8 cellular contexts compared by ENCODE assay signal in the genomic region with DNA sequence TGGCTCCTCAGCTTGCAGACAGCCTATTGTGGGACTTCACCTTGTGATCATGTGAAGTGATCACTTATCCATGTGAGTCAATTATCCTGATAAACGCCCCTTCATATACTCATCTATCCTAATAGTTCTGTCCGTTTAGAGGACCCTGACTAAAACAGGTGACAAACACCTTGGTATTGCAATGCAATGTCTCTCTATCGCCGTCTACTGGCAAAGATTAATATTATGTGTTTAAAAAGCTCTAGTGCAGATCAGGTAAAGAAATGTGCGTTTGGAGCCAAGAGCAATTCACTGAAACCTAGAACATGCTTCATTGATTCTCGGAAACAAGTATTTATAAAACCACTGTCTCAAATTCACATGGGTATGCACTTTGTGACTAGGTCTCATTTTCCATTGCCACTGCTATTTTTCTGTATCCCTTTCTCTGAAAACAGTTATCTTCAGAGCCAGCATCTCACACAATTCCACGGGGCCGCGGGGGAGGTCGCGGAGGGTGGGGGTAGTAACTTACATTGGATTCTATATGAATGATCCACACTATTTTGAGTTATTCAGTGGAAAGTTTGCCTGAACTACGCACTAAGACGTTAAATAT.
DNase-seq lines count a peak whose midpoint lies in the region; ATAC-seq and TF ChIP-seq lines count a peak whose summit lies in the region.

No MANE protein-coding gene starts in this region.

- no peaks in the 10 kb centered on the region for H3K4me1 ChIP-seq in PC-3 (ENCODE audit: insufficient read depth, low read length)

- no peak overlapping the region for H3K9ac ChIP-seq in PC-3 (ENCODE audit: low read length)

- no TSS peak for BruUV-seq in PC-3 (replicated peaks; lab: Mats Ljungman, UMichigan)

- peak; percentile 24; the same call in 1 of the 2 replicates for TF ChIP-seq CTCF in GM12875 (IDR thresholded peaks at IDR 0.05; ENCODE audit: borderline replicate concordance, insufficient read depth, low read depth, low read length)
- peak; percentile 81 for TF ChIP-seq CTCF in PC-3 (conservative IDR thresholded peaks at IDR 0.05; ENCODE audit: low read depth, low read length)

- CTCF ChIA-PET in PC-3 (lab: Charles Lee), result no interaction called here

- no peaks in the 10 kb centered on the region for H3K9me2 ChIP-seq in PC-3 (replicated peaks; ENCODE audit: low read length)

- H3K4me3 ChIP-seq in GM12875 (ENCODE audit: low read depth, low read length) (no peak overlapping the region), PC-3 (ENCODE audit: low read length) (no peak overlapping the region)

- no peaks in the 10 kb centered on the region for H4K20me1 ChIP-seq in PC-3 (ENCODE audit: low read length)

- no peaks in the 10 kb centered on the region for H3K9me3 ChIP-seq in PC-3 (ENCODE audit: low read length)

- no peaks in the 10 kb centered on the region for H3K79me2 ChIP-seq in PC-3 (ENCODE audit: low read length)

- no peak overlapping the region for H2AFZ ChIP-seq in PC-3 (ENCODE audit: low read length)

- intact Hi-C loops in PC-3 (cut with micrococcal nuclease), result no loop called here

- H3F3A ChIP-seq in PC-3 (ENCODE audit: low read length, unreplicated experiment), result no peaks in the 10 kb centered on the region

- H3K4me2 ChIP-seq in PC-3 (ENCODE audit: low read length), result no peak overlapping the region

- ATAC-seq in PC-3 (no peak), HG03565 (IDR thresholded peaks at IDR 0.05; ENCODE audit: unreplicated experiment) (no peak), GM21390 (IDR thresholded peaks at IDR 0.05; ENCODE audit: unreplicated experiment) (no peak)

- POLR2A ChIA-PET in PC-3 (lab: Charles Lee; ENCODE audit: unreplicated experiment), result no interaction called here

- no peaks in the 10 kb centered on the region for H3K27me3 ChIP-seq in PC-3 (ENCODE audit: low read length)

- DNase-seq in COLO829 (ENCODE audit: low spot score) (peak; percentile 4), PC-3 (peak; percentile 61), iPS-NIHi11 (ENCODE audit: low spot score) (peak; percentile 41), NOMO-1 treated with dmso at 0.1 percent for 144 hours (lab: John Stamatoyannopoulos, UW; ENCODE audit: unreplicated experiment) (no peak), SKM-1 (lab: John Stamatoyannopoulos, UW; ENCODE audit: unreplicated experiment) (no peak)

- no peaks in the 10 kb centered on the region for H3K36me3 ChIP-seq in PC-3 (ENCODE audit: low read depth, low read length)

- H3K27ac ChIP-seq in PC-3 (ENCODE audit: low read length), result no peak overlapping the region

Comparison
In these comparisons a context has a peak if more than half of its experiments do, and no peak if none do; other contexts are left out.
1. DNase-seq: peak in COLO829 (single experiment), PC-3 (single experiment) and iPS-NIHi11 (single experiment); none in NOMO-1 treated with dmso at 0.1 percent for 144 hours (single experiment) and SKM-1 (single experiment).